ENCODE assay signal across 1 cellular context in the genomic region with DNA sequence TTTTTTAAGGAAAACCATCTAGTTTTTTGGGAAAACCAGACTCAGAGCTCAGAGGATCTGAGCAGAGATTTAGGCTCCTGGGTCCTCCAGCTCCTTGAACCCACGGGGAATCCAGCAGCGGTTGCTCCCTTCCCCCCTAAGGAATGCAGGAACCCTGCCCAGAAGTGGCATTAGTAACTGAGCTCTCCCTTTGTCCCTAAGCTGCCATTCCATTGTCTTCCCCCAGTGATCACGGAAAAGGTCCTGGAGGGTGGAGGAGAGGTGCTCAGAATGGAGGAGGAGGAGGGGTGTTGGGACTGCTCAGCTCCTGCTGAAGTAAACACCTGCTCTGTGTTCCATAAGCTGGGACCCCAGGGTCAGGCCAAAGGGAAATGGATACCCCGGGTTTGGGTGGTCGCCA.
TF ChIP-seq lines count a peak whose summit lies in the region.

No MANE protein-coding gene starts in this region.

TF ChIP-seq in GM12891, 5 proteins besides CTCF, POLR2A, EP300 and RAD21:
- no peak for TF ChIP-seq POU2F2 (IDR thresholded peaks at IDR 0.05; ENCODE audit: low read depth, low read length)
- TF ChIP-seq PAX5 (IDR thresholded peaks at IDR 0.05; ENCODE audit: insufficient read depth, low read length, severe bottlenecking), result no peak
- TF ChIP-seq TAF1 (IDR thresholded peaks at IDR 0.05; ENCODE audit: low read depth, low read length), result no peak
- TF ChIP-seq POLR2AphosphoS5 (IDR thresholded peaks at IDR 0.05; ENCODE audit: low read depth, low read length), result no peak
- TF ChIP-seq SPI1 (IDR thresholded peaks at IDR 0.05; ENCODE audit: low read depth, low read length), result no peak
